Comparison of ENCODE assay signal across 8 cellular contexts in the genomic region with DNA sequence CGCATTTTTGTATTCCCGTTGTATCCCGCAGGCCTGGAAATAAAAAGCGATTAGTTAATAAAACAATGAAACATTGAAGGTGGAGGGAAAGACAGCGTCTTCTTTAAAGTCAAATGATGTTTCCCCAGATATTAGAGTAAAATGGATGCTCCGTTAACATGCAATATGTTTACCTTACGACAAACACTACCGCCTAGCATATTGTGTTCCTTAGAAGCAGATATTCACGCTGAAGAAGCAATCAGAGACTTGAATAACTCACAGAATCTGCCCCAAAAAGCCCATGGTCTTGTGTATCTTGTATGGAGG. TPM values are rescaled to one million over a fixed set of nuclear protein-coding genes. Genes with fewer than 3 reads are reported as not detected.
A peak's percentile ranks its signal among the peaks of the same experiment; 100 is the strongest.
DNase-seq lines count a peak whose midpoint lies in the region; ATAC-seq and TF ChIP-seq lines count a peak whose summit lies in the region.

No MANE protein-coding gene starts in this region.

- H3K4me1 ChIP-seq in ES-I3 (ENCODE audit: insufficient read depth, low read length) (peaks cover 7% of the 10 kb centered on the region; the same call in 1 of the 2 replicates), trophoblast cell (ENCODE audit: control insufficient read depth in 1 of 2, insufficient read depth in 2 of 2, low read length in 2 of 2) (peaks cover 6 to 8% of the 10 kb centered on the region in 2 experiments)

- CTCF ChIA-PET in RWPE1 (lab: Yijun Ruan, JAX), result no interaction called here

- no peak overlapping the region for H3K23ac ChIP-seq in trophoblast cell (ENCODE audit: low read length)

- peak overlapping the region; percentile 74 for H3K27ac ChIP-seq in RWPE1
- H3K27ac ChIP-seq in trophoblast cell (ENCODE audit: low read depth, low read length), result no peak overlapping the region

- H2AFZ ChIP-seq in trophoblast cell (ENCODE audit: insufficient read depth, low read length, poor library complexity), result peak overlapping the region; percentile 95

- no peak for DNase-seq in RWPE1 (ENCODE audit: low spot score)
- no peak for DNase-seq in epithelial cell of proximal tubule (ENCODE audit: low read depth)
- DNase-seq in trophoblast cell, result no peak
- no peak for DNase-seq in NCI-H2227 treated with DMSO at 0.1 percent for 48 hours (lab: John Stamatoyannopoulos, UW)
- DNase-seq in putamen (ENCODE audit: low spot score), result no peak
- no peak for DNase-seq in cerebellar cortex (ENCODE audit: low spot score)

- peak overlapping the region; percentile 73 for H3K4me3 ChIP-seq in epithelial cell of proximal tubule (ENCODE audit: low read depth, low read length)
- H3K4me3 ChIP-seq in trophoblast cell (ENCODE audit: low read depth, low read length), result peak overlapping the region; percentile 13

- peak overlapping the region; percentile 76 for H4K91ac ChIP-seq in trophoblast cell (ENCODE audit: low read depth, low read length)

- WGBS in trophoblast cell (ENCODE audit: extremely low coverage, insufficient coverage, insufficient read length), result no CpG with 5 or more reads among the region's 9 CpGs

- TF ChIP-seq CTCF in RWPE1 (conservative IDR thresholded peaks at IDR 0.05; ENCODE audit: low read depth) (no peak), epithelial cell of proximal tubule (conservative IDR thresholded peaks at IDR 0.05; ENCODE audit: low read depth, low read length) (no peak)

- peak overlapping the region; percentile 65; the same call in 1 of the 2 replicates for H3K9ac ChIP-seq in ES-I3 (ENCODE audit: low read depth, low read length)
- no peak overlapping the region for H3K9ac ChIP-seq in trophoblast cell (ENCODE audit: low read length)

- H3K36me3 ChIP-seq in ES-I3 (ENCODE audit: insufficient read depth, low read length) (no peaks in the 10 kb centered on the region; the same call in 1 of the 2 replicates), trophoblast cell (ENCODE audit: control insufficient read depth in 1 of 2, insufficient read depth in 2 of 2, low read length in 2 of 2) (peaks cover 16 to 21% of the 10 kb centered on the region in 2 experiments)

- H4K8ac ChIP-seq in trophoblast cell (ENCODE audit: low read depth, low read length), result peak overlapping the region; percentile 95

- POLR2A ChIA-PET in RWPE1 (lab: Yijun Ruan, JAX; ENCODE audit: low non-redundant PET), result no interaction called here

- peaks cover 8% of the 10 kb centered on the region for H3K79me1 ChIP-seq in trophoblast cell (ENCODE audit: low read length)

- H4K12ac ChIP-seq in trophoblast cell (ENCODE audit: low read depth, low read length), result no peak overlapping the region

- no peak overlapping the region for H2BK5ac ChIP-seq in trophoblast cell (ENCODE audit: low read depth, low read length, poor library complexity)

- H2BK12ac ChIP-seq in trophoblast cell (ENCODE audit: low read length), result no peak overlapping the region

- H3K27me3 ChIP-seq in trophoblast cell (ENCODE audit: insufficient read depth, low read length), result no peaks in the 10 kb centered on the region

- H3K4ac ChIP-seq in trophoblast cell (ENCODE audit: low read depth, low read length), result no peak overlapping the region

- H3K14ac ChIP-seq in trophoblast cell (ENCODE audit: low read length), result no peak overlapping the region

- no peak for ATAC-seq in GM18861 (IDR thresholded peaks at IDR 0.05; ENCODE audit: unreplicated experiment)

- H3K18ac ChIP-seq in trophoblast cell (ENCODE audit: low read length), result peak overlapping the region; percentile 54

- H3K79me2 ChIP-seq in trophoblast cell (ENCODE audit: control insufficient read depth, insufficient read depth, low read length, poor library complexity), result peaks cover 8% of the 10 kb centered on the region

- peak overlapping the region; percentile 33 for H2BK120ac ChIP-seq in trophoblast cell (ENCODE audit: insufficient read depth, low read length, poor library complexity)

- no peak overlapping the region for H2AK5ac ChIP-seq in trophoblast cell (ENCODE audit: low read length)

- H3K4me2 ChIP-seq in trophoblast cell (ENCODE audit: low read length), result peak overlapping the region; percentile 97

- H3K9me3 ChIP-seq in ES-I3 (ENCODE audit: control insufficient read depth, insufficient read depth, low read length) (no peaks in the 10 kb centered on the region), trophoblast cell (ENCODE audit: insufficient read depth, low read depth, low read length) (peaks cover 2% of the 10 kb centered on the region)

RNA-seq across cellular contexts. Expression of a gene that starts 0.6 kb away (rescaled TPM):
- total RNA-seq in epithelial cell of proximal tubule, result 46.2 and 50.7 TPM in 2 replicates
- polyA plus RNA-seq in trophoblast cell (2013), result 88.8 and 92.4 TPM in 2 replicates

RNA-seq across cellular contexts. Expression of a gene that starts 11.7 kb away (rescaled TPM):
- 20.3 and 22.0 TPM in 2 replicates for total RNA-seq in epithelial cell of proximal tubule
- polyA plus RNA-seq in trophoblast cell (2013), result 8.7 and 10.4 TPM in 2 replicates

RNA-seq across cellular contexts. Expression of a gene that starts 18.6 kb away (rescaled TPM):
- total RNA-seq in epithelial cell of proximal tubule, result 10.2 and 20.6 TPM in 2 replicates
- 19.5 and 20.6 TPM in 2 replicates for polyA plus RNA-seq in trophoblast cell (2013)

RNA-seq across cellular contexts. Expression of a gene that starts 21.0 kb away (rescaled TPM):
- total RNA-seq in epithelial cell of proximal tubule, result under 0.01 TPM in 1 of 2 replicates, not detected in the other
- polyA plus RNA-seq in trophoblast cell (2013), result 0.53 and 0.60 TPM in 2 replicates

RNA-seq across cellular contexts. Expression of a gene that starts 24.1 kb away (rescaled TPM):
- total RNA-seq in epithelial cell of proximal tubule, result 84.7 and 117 TPM in 2 replicates
- 116 and 121 TPM in 2 replicates for polyA plus RNA-seq in trophoblast cell (2013)
